8 cellular contexts compared by ENCODE assay signal in genomic region chr22:49789289-49790141, GRCh38. TPM values are rescaled to one million over a fixed set of nuclear protein-coding genes. Genes with fewer than 3 reads are reported as not detected.
A peak's percentile ranks its signal among the peaks of the same experiment; 100 is the strongest.
DNase-seq lines count a peak whose midpoint lies in the region; ATAC-seq, FAIRE-seq and TF ChIP-seq lines count a peak whose summit lies in the region.

No MANE protein-coding gene starts in this region.

- intact Hi-C loops in CD4-positive, alpha-beta memory T cell (cut with micrococcal nuclease): loop anchor here (5.0 kb wide), 1 partner anchor 38 kb away; the partner anchor contains the start of gene BRD1
- intact Hi-C loops in pancreas (cut with DNase I): no loop called here

- CTCF ChIA-PET in CD4-positive, alpha-beta memory T cell (lab: Charles Lee; ENCODE audit: partially characterized antibody): interaction anchor here (0.8 to 1.1 kb wide), 3 partner anchors 22 to 241 kb away, joined by 3 to 5 read pairs (median 3); no protein-coding TSS in a partner anchor

- peak overlapping the region; percentile 20 to 85 (median 74) for H3K4me3 Mint-ChIP-seq in CD4-positive, alpha-beta memory T cell

- no peaks in the 10 kb centered on the region for H3K9me3 ChIP-seq in CD4-positive, alpha-beta memory T cell (ENCODE audit: control insufficient read depth in 1 of 2, low read length in 2 of 2)
- no peaks in the 10 kb centered on the region for H3K9me3 ChIP-seq in pancreas

- peak overlapping the region; percentile 27 for H3K27ac ChIP-seq in CD4-positive, alpha-beta memory T cell (ENCODE audit: low read depth, low read length)
- peak overlapping the region in 2 of 4 donors; percentile 24 for H3K27ac ChIP-seq in pancreas

- TF ChIP-seq CTCF in epithelial cell of esophagus (IDR thresholded peaks at IDR 0.05; ENCODE audit: insufficient read depth, low read depth, low read length, missing control alignments) (no peak), pancreas (IDR thresholded peaks at IDR 0.05) (no peak), GM13977 (IDR thresholded peaks at IDR 0.05; ENCODE audit: extremely low read depth, insufficient read depth, missing control alignments) (no peak)

- DNase-seq in CD4-positive, alpha-beta memory T cell: peak; percentile 31 to 69 (median 47)
- DNase-seq in T-helper 2 cell (peak in 3 of 5 experiments; percentile 19 to 74 (median 29)), epithelial cell of esophagus (ENCODE audit: low read depth) (peak; percentile 19), pancreas (peak in 1 of 6 donors; percentile 67), GM13977 (ENCODE audit: low spot score) (no peak)

- H3K4me3 ChIP-seq in CD4-positive, alpha-beta memory T cell (ENCODE audit: low read length in 2 of 2): peak overlapping the region in 1 of 2 donors; percentile 36
- H3K4me3 ChIP-seq in epithelial cell of esophagus (ENCODE audit: low read length) (no peak overlapping the region), pancreas (no peak overlapping the region)

- H3K9me3 Mint-ChIP-seq in CD4-positive, alpha-beta memory T cell: no peaks in the 10 kb centered on the region

- 82 to 84% methylated on average over 26 of the region's 26 CpGs for WGBS in pancreas, 2 donors

- H3K27ac Mint-ChIP-seq in CD4-positive, alpha-beta memory T cell: peak overlapping the region; percentile 87 to 94 (median 89)

- POLR2A ChIA-PET in CD4-positive, alpha-beta memory T cell (lab: Charles Lee; ENCODE audit: partially characterized antibody): interaction anchor here (0.8 to 1.7 kb wide), 9 partner anchors 11 to 129 kb away, joined by 3 to 5 read pairs (median 3); partner anchors contain the start of genes ALG12 and CRELD2

- H3K36me3 Mint-ChIP-seq in CD4-positive, alpha-beta memory T cell: peaks cover 45 to 69% of the 10 kb centered on the region in 2 donors

- no peak for FAIRE-seq in pancreas (lab: Jason Lieb, UNC)

- H3K27me3 ChIP-seq in CD4-positive, alpha-beta memory T cell (ENCODE audit: insufficient read depth, low read length): no peaks in the 10 kb centered on the region
- no peaks in the 10 kb centered on the region for H3K27me3 ChIP-seq in pancreas

- no peaks in the 10 kb centered on the region for H3K27me3 Mint-ChIP-seq in CD4-positive, alpha-beta memory T cell

- H3K36me3 ChIP-seq in CD4-positive, alpha-beta memory T cell (ENCODE audit: insufficient read depth, low read length): peaks cover 58% of the 10 kb centered on the region
- H3K36me3 ChIP-seq in pancreas: peaks cover 0 to 53% (median 18%) of the 10 kb centered on the region in 3 donors

- H3K4me1 ChIP-seq in CD4-positive, alpha-beta memory T cell (ENCODE audit: insufficient read depth, low read length): peaks cover 43% of the 10 kb centered on the region
- H3K4me1 ChIP-seq in pancreas: peaks cover 0 to 6% (median 0%) of the 10 kb centered on the region in 3 donors

- ATAC-seq in pancreas (peak in 3 of 4 donors; percentile 30 to 54 (median 44)), HG03439 (IDR thresholded peaks at IDR 0.05; ENCODE audit: unreplicated experiment) (no peak), GM19452 (IDR thresholded peaks at IDR 0.05; ENCODE audit: unreplicated experiment) (no peak), GM21526 (IDR thresholded peaks at IDR 0.05; ENCODE audit: low FRiP score, unreplicated experiment) (no peak)

- in situ Hi-C loops in GM13977 (cut with MboI; ENCODE audit: low pct_unique_long_range_greater_than_20kb, low sequenced_read_pairs, unreplicated experiment): no loop called here

- peaks cover 27 to 80% (median 49%) of the 10 kb centered on the region in 4 donors for H3K4me1 Mint-ChIP-seq in CD4-positive, alpha-beta memory T cell

RNA-seq across cellular contexts. Expression of gene BRD1, which starts 38.2 kb away (rescaled TPM):
- total RNA-seq in CD4-positive, alpha-beta memory T cell: 10 to 100 TPM; 84.0 to 88.1 TPM
- 1 to 10 TPM in 1 of 2 donors, under 1 TPM in 1; 0.94 to 5.1 TPM for polyA plus RNA-seq in CD4-positive, alpha-beta memory T cell
- total RNA-seq in pancreas: 10 to 100 TPM; 14.0 to 23.6 (median 15.8) TPM
- 10 to 100 TPM; 19.7 to 26.3 TPM for polyA plus RNA-seq in pancreas

Comparison
In these comparisons a context has a peak if more than half of its experiments do, and no peak if none do; other contexts are left out.
1. ATAC-seq: peak in pancreas (3 of 4); none in HG03439 (single experiment), GM19452 (single experiment) and GM21526 (single experiment).